8 cellular contexts compared by ENCODE assay signal in genomic region chr7:128869944-128870285, GRCh38. TPM values are rescaled to one million over a fixed set of nuclear protein-coding genes. Genes with fewer than 3 reads are reported as not detected.
DNase-seq lines count a peak whose midpoint lies in the region; ATAC-seq and TF ChIP-seq lines count a peak whose summit lies in the region.

No MANE protein-coding gene starts in this region.

- no peak overlapping the region for H3K23ac ChIP-seq in neuronal stem cell (ENCODE audit: low read depth, low read length, poor library complexity)

- H3K36me3 ChIP-seq in HUES6 (ENCODE audit: control insufficient read depth, insufficient read depth, low read length) (peaks cover 12% of the 10 kb centered on the region), neuronal stem cell (replicated peaks in 1 of 2; ENCODE audit: control insufficient read depth in 2 of 2, insufficient read depth in 2 of 2, low read length in 2 of 2) (peaks cover 13 to 14% of the 10 kb centered on the region in 2 donors)

- no peak overlapping the region for H3K4ac ChIP-seq in neuronal stem cell (ENCODE audit: low read length)

- H3K27ac ChIP-seq in HUES6 (ENCODE audit: low read depth, low read length) = no peak overlapping the region
- no peak overlapping the region for H3K27ac ChIP-seq in coronary artery
- H3K27ac ChIP-seq in neuronal stem cell (replicated peaks; ENCODE audit: low read length) = no peak overlapping the region

- no peak for DNase-seq in coronary artery (ENCODE audit: low spot score)
- DNase-seq in neuronal stem cell (ENCODE audit: low spot score) = peak; percentile 32
- no peak for DNase-seq in SIG-M5 treated with dmso at 0.1 percent for 504 hours (lab: John Stamatoyannopoulos, UW; ENCODE audit: unreplicated experiment)
- no peak for DNase-seq in NK-92 treated with Interleukin-12 subunit alpha and Interleukin-12 subunit beta, amount 100 ng/mL, for 24 hours (lab: John Stamatoyannopoulos, UW)
- DNase-seq in MV-4-11 (lab: John Stamatoyannopoulos, UW) = no peak

- H3K4me2 ChIP-seq in neuronal stem cell (ENCODE audit: insufficient read depth, low read length, poor library complexity, severe bottlenecking) = peak overlapping the region; percentile 99

- peak overlapping the region; percentile 66 for H2BK15ac ChIP-seq in neuronal stem cell (ENCODE audit: low read length)

- peak overlapping the region; percentile 92 for H3K18ac ChIP-seq in neuronal stem cell (ENCODE audit: low read length)

- H3K9ac ChIP-seq in HUES6 (ENCODE audit: low read length) (no peak overlapping the region), neuronal stem cell (ENCODE audit: low read depth, low read length, poor library complexity) (no peak overlapping the region)

- no peaks in the 10 kb centered on the region for H3K79me1 ChIP-seq in neuronal stem cell (ENCODE audit: low read depth, low read length)

- H3K9me3 ChIP-seq in HUES6 (ENCODE audit: control insufficient read depth, insufficient read depth, low read depth, low read length) (no peaks in the 10 kb centered on the region), neuronal stem cell (replicated peaks in 1 of 2; ENCODE audit: control insufficient read depth in 2 of 2, insufficient read depth in 1 of 2, low read depth in 1 of 2, low read length in 2 of 2) (no peaks in the 10 kb centered on the region)

- no peak overlapping the region for H2BK120ac ChIP-seq in neuronal stem cell (ENCODE audit: low read depth, low read length)

- TF ChIP-seq CTCF in coronary artery (IDR thresholded peaks at IDR 0.05) = no peak

- peak overlapping the region; percentile 82 for H3K4me3 ChIP-seq in HUES6 (ENCODE audit: low read depth, low read length)
- peak overlapping the region; percentile 80 for H3K4me3 ChIP-seq in coronary artery
- peak overlapping the region; percentile 46 to 79 for H3K4me3 ChIP-seq in neuronal stem cell (ENCODE audit: low read length in 2 of 2)

- peaks cover 19% of the 10 kb centered on the region for H3K4me1 ChIP-seq in HUES6 (ENCODE audit: control insufficient read depth, insufficient read depth, low read length)
- H3K4me1 ChIP-seq in neuronal stem cell (ENCODE audit: control insufficient read depth in 2 of 2, insufficient read depth in 1 of 2, low read depth in 1 of 2, low read length in 2 of 2) = peaks cover 0 to 11% of the 10 kb centered on the region in 2 donors

- H4K8ac ChIP-seq in neuronal stem cell (ENCODE audit: low read depth, low read length) = no peak overlapping the region

- H4K91ac ChIP-seq in neuronal stem cell (ENCODE audit: low read depth, low read length, poor library complexity) = no peak overlapping the region

- no CpG with 5 or more reads among the region's 30 CpGs for WGBS in neuronal stem cell (ENCODE audit: extremely low coverage in 2 of 2, insufficient read length in 2 of 2, insufficient replicate concordance in 1 of 2), 2 donors

- peak overlapping the region; percentile 36 for H2AK5ac ChIP-seq in neuronal stem cell (ENCODE audit: low read depth, low read length)

- H2BK5ac ChIP-seq in neuronal stem cell (ENCODE audit: low read length) = no peak overlapping the region

- H2AFZ ChIP-seq in neuronal stem cell (ENCODE audit: low read length) = peak overlapping the region; percentile 98

- no peak overlapping the region for H3K14ac ChIP-seq in neuronal stem cell (ENCODE audit: low read length)

- ATAC-seq in GM18517 (IDR thresholded peaks at IDR 0.05; ENCODE audit: unreplicated experiment) (peak; percentile 11), GM21447 (IDR thresholded peaks at IDR 0.05; ENCODE audit: unreplicated experiment) (no peak)

- H3K27me3 ChIP-seq in HUES6 (ENCODE audit: control insufficient read depth, insufficient read depth, low read length) (peaks cover 45% of the 10 kb centered on the region), neuronal stem cell (ENCODE audit: control insufficient read depth in 3 of 3, insufficient read depth in 3 of 3, low read depth in 1 of 3, low read length in 3 of 3) (peaks cover 0 to 40% (median 34%) of the 10 kb centered on the region in 3 experiments)

- no peak overlapping the region for H2BK12ac ChIP-seq in neuronal stem cell (ENCODE audit: low read length)

RNA-seq across cellular contexts. Expression of gene ATP6V1F, which starts 7.3 kb away (rescaled TPM):
- polyA plus RNA-seq in neuronal stem cell (2013, experiment 1 of 2) = 216 TPM
- polyA plus RNA-seq in neuronal stem cell (2013, experiment 2 of 2) = 208 TPM

RNA-seq across cellular contexts. Expression of gene FLNC, which starts 39.7 kb away (rescaled TPM):
- 17.5 TPM for polyA plus RNA-seq in neuronal stem cell (2013, experiment 1 of 2)
- 17.4 TPM for polyA plus RNA-seq in neuronal stem cell (2013, experiment 2 of 2)

RNA-seq across cellular contexts. Expression of gene KCP, which starts 40.6 kb away (rescaled TPM):
- polyA plus RNA-seq in neuronal stem cell (2013, experiment 1 of 2) = 1.0 TPM
- polyA plus RNA-seq in neuronal stem cell (2013, experiment 2 of 2) = 1.1 TPM
